Comparison of ENCODE assay signal across 1 cellular context in genomic region chr4:2809610-2810180, GRCh38.
TF ChIP-seq lines count a peak whose summit lies in the region.

No MANE protein-coding gene starts in this region.

TF ChIP-seq in HEK293, 187 proteins besides CTCF, POLR2A, EP300 and RAD21:
- peak; percentile 46; the same call in 1 of the 2 replicates for TF ChIP-seq HIC1 (tag by site-specific recombination; IDR thresholded peaks at IDR 0.05)
- no peak for TF ChIP-seq ZNF174 (tag by site-specific recombination; IDR thresholded peaks at IDR 0.05)
- TF ChIP-seq ZNF140 (tag by site-specific recombination; IDR thresholded peaks at IDR 0.05): no peak
- TF ChIP-seq ZNF664 (tag by site-specific recombination; IDR thresholded peaks at IDR 0.05): no peak
- TF ChIP-seq ZNF600 (tag by site-specific recombination; IDR thresholded peaks at IDR 0.05): no peak
TF ChIP-seq in HEK293: peak in this region for 1.
